In the genomic region with DNA sequence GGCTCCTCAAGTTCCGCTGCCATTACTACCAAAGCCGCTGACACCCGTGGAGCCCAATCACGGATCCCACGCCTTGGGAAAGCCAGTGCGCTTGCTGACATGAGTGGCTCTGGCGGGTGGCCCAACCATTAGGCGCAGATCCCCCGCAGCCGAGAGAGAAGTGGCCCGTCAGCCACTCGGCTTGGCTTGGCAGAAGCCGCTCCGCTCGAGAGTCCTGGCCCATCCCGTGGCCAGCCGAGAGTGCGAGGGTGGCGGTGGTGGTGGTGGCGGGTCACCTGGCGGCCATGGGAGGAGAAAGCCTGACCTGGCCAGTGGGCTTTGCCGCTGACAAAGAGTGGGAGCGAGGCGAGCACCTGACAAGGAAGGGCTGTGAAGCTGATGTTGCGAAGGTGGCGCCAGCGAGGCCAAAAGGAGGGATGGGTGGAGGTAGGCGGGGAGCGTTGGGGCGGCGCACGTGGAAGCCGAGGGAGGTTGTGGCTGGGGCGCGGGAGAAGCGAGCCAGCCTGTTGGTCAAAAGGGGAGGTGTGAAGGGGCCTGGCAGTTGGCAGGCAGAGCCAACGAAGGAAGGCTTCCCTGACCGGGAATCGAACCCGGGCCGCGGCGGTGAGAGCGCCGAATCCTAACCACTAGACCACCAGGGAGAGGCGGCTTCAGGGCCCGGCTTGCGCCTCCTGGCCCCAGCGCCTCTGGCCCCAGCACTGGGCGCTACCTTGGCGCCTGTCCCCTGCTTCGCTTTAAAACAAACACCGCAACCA, we compare ENCODE assay signal across 12 cellular contexts. TPM values are rescaled to one million over a fixed set of nuclear protein-coding genes. Genes with fewer than 3 reads are reported as not detected.
DNase-seq lines count a peak whose midpoint lies in the region; ATAC-seq, FAIRE-seq and TF ChIP-seq lines count a peak whose summit lies in the region.
"Not testable (repeated sequence)": the region's sequence is repeated elsewhere in the genome, so short reads cannot be mapped to it uniquely, and the experiment has no call there.
"Had no signal": no experiment of that assay in that cellular context is flagged by ENCODE, and none has a peak within 500 bp of the region (broad histone marks: within the 10 kb centered on the region; RNA-seq: fewer than 3 reads in every experiment).

No MANE protein-coding gene starts in this region.

- H2AK9ac ChIP-seq in IMR-90 (replicated peaks; ENCODE audit: low read depth, low read length, poor library complexity): not testable (repeated sequence)

- not testable (repeated sequence) for FAIRE-seq in HepG2 (lab: Jason Lieb, UNC)

- H3K4me1 ChIP-seq in IMR-90 (ENCODE audit: control insufficient read depth, insufficient read depth, low read length); HepG2 (ENCODE audit: insufficient read depth, low read length); upper lobe of right lung: not testable (repeated sequence)

- BruUV-seq in IMR-90 (replicated peaks; lab: Mats Ljungman, UMichigan); HepG2 (replicated peaks; lab: Mats Ljungman, UMichigan): not testable (repeated sequence)

- H3K27ac ChIP-seq in IMR-90 (ENCODE audit: insufficient read depth, low read length); HepG2 (ENCODE audit: extremely low read length, insufficient read depth, low read length); upper lobe of right lung: not testable (repeated sequence)

- H4K8ac ChIP-seq in IMR-90 (ENCODE audit: low read depth in 2 of 2, low read length in 2 of 2): not testable (repeated sequence)

- H3K4me2 ChIP-seq in IMR-90 (ENCODE audit: low read depth, low read length); HepG2 (ENCODE audit: low read depth, low read length): not testable (repeated sequence)

- not testable (repeated sequence) for H4K91ac ChIP-seq in IMR-90 (ENCODE audit: insufficient read depth, low read depth, low read length)

- POLR2A ChIA-PET in IMR-90 (lab: Charles Lee; ENCODE audit: unreplicated experiment); HepG2 (lab: Yijun Ruan, JAX): not testable (repeated sequence)

- H3K56ac ChIP-seq in IMR-90 (ENCODE audit: extremely low read depth, insufficient read depth, low read length): not testable (repeated sequence)

- not testable (repeated sequence) for H3K4me1 Mint-ChIP-seq in activated naive CD8-positive, alpha-beta T cell treated with anti-CD3 and anti-CD28 coated beads, Interleukin-2, amount 50 U/mL, for 24 hours

- in situ Hi-C loops in IMR-90 (cut with MboI; ENCODE audit: low sequenced_read_pairs); HepG2 (cut with HindIII; ENCODE audit: extremely low pct_ligation_motif_present, low pct_unique_long_range_greater_than_20kb): not testable (repeated sequence)

- TF ChIP-seq CTCF in IMR-90 (conservative IDR thresholded peaks at IDR 0.05; ENCODE audit: low read depth, low read length); HepG2 (CRISPR knock-in tag; IDR thresholded peaks at IDR 0.05); upper lobe of right lung (IDR thresholded peaks at IDR 0.05): not testable (repeated sequence)

- not testable (repeated sequence) for H3K14ac ChIP-seq in IMR-90 (replicated peaks; ENCODE audit: low read depth, low read length)

- not testable (repeated sequence) for TF ChIP-seq POLR2A in IMR-90 (IDR thresholded peaks at IDR 0.05; ENCODE audit: low read depth, low read length); HepG2 (IDR thresholded peaks at IDR 0.05; ENCODE audit: insufficient read depth in 1 of 2, low read depth in 2 of 2, low read length in 2 of 2)

- H3K4me3 ChIP-seq in IMR-90 (ENCODE audit: insufficient read depth, low read depth, low read length); HepG2 (replicated peaks in 1 of 3; ENCODE audit: insufficient read depth in 1 of 3, low read depth in 2 of 3, low read length in 3 of 3); upper lobe of right lung: not testable (repeated sequence)

- H3K18ac ChIP-seq in IMR-90 (ENCODE audit: low read depth, low read length): not testable (repeated sequence)

- H3K4ac ChIP-seq in IMR-90 (ENCODE audit: low read depth, low read length): not testable (repeated sequence)

- H3K79me1 ChIP-seq in IMR-90 (ENCODE audit: low read depth in 1 of 2, low read length in 2 of 2): not testable (repeated sequence)

- H2BK15ac ChIP-seq in IMR-90 (ENCODE audit: low read depth, low read length): not testable (repeated sequence)

- not testable (repeated sequence) for H3K4me3 Mint-ChIP-seq in activated naive CD8-positive, alpha-beta T cell treated with anti-CD3 and anti-CD28 coated beads, Interleukin-2, amount 50 U/mL, for 24 hours

- not testable (repeated sequence) for H3K9me3 ChIP-seq in IMR-90 (ENCODE audit: control insufficient read depth, insufficient read depth, low read length); HepG2 (ENCODE audit: low read length); upper lobe of right lung

- intact Hi-C loops in IMR-90 (cut with micrococcal nuclease); HepG2 (cut with micrococcal nuclease; ENCODE audit: unreplicated experiment); upper lobe of right lung (cut with DNase I): not testable (repeated sequence)

- not testable (repeated sequence) for H3K23ac ChIP-seq in IMR-90 (ENCODE audit: low read depth, low read length)

- H3K9me1 ChIP-seq in IMR-90 (ENCODE audit: insufficient read depth, low read length): not testable (repeated sequence)

- not testable (repeated sequence) for H3K27me3 Mint-ChIP-seq in activated naive CD8-positive, alpha-beta T cell treated with anti-CD3 and anti-CD28 coated beads, Interleukin-2, amount 50 U/mL, for 24 hours

- TF ChIP-seq EP300 in HepG2 (IDR thresholded peaks at IDR 0.05; ENCODE audit: low read depth in 2 of 2, low read length in 2 of 2); HepG2 (CRISPR knock-in tag; IDR thresholded peaks at IDR 0.05; ENCODE audit: borderline replicate concordance): not testable (repeated sequence)

- H2BK5ac ChIP-seq in IMR-90 (ENCODE audit: low read depth, low read length, poor library complexity, severe bottlenecking): not testable (repeated sequence)

- not testable (repeated sequence) for H4K5ac ChIP-seq in IMR-90 (ENCODE audit: low read depth, low read length)

- H3K36me3 Mint-ChIP-seq in activated naive CD8-positive, alpha-beta T cell treated with anti-CD3 and anti-CD28 coated beads, Interleukin-2, amount 50 U/mL, for 24 hours (ENCODE audit: low read depth): not testable (repeated sequence)

- not testable (repeated sequence) for DNase-seq in IMR-90; activated naive CD8-positive, alpha-beta T cell treated with anti-CD3 and anti-CD28 coated beads, Interleukin-2, amount 50 U/mL, for 24 hours; HepG2 (ENCODE audit: low spot score); upper lobe of right lung

- H3K27me3 ChIP-seq in IMR-90 (ENCODE audit: control insufficient read depth, insufficient read depth, low read length); HepG2 (ENCODE audit: control insufficient read depth in 1 of 2, insufficient read depth in 2 of 2, low read length in 2 of 2); upper lobe of right lung: not testable (repeated sequence)

- TF ChIP-seq RAD21 in IMR-90 (IDR thresholded peaks at IDR 0.05; ENCODE audit: low read length); HepG2 (CRISPR knock-in tag; IDR thresholded peaks at IDR 0.05): not testable (repeated sequence)

- not testable (repeated sequence) for H2AFZ ChIP-seq in IMR-90 (replicated peaks; ENCODE audit: low read length, poor library complexity); HepG2 (ENCODE audit: low read length)

- H3K9ac ChIP-seq in IMR-90 (ENCODE audit: low read depth, low read length); HepG2 (ENCODE audit: insufficient read depth, low read depth, low read length): not testable (repeated sequence)

- H3K79me2 ChIP-seq in HepG2 (ENCODE audit: insufficient read depth, low read length): not testable (repeated sequence)

- ATAC-seq in GM19025 (IDR thresholded peaks at IDR 0.05; ENCODE audit: low read depth, unreplicated experiment): peak; percentile 32
- peak; percentile 36 for ATAC-seq in GM21526 (IDR thresholded peaks at IDR 0.05; ENCODE audit: low FRiP score, unreplicated experiment)
- peak; percentile 37 for ATAC-seq in HG02763 (IDR thresholded peaks at IDR 0.05; ENCODE audit: unreplicated experiment)
- peak; percentile 57 for ATAC-seq in HG03135 (IDR thresholded peaks at IDR 0.05; ENCODE audit: unreplicated experiment)
- peak; percentile 82 for ATAC-seq in IMR-90 (ENCODE audit: low read depth)
- peak; percentile 33 for ATAC-seq in activated naive CD8-positive, alpha-beta T cell treated with anti-CD3 and anti-CD28 coated beads, Interleukin-2, amount 50 U/mL, for 24 hours
- peak; percentile 49 for ATAC-seq in HepG2
- peak; percentile 59 for ATAC-seq in upper lobe of right lung

- not testable (repeated sequence) for H2BK120ac ChIP-seq in IMR-90 (ENCODE audit: low read depth, low read length)

- H2AK5ac ChIP-seq in IMR-90 (ENCODE audit: low read depth, low read length): not testable (repeated sequence)

- not testable (repeated sequence) for H2BK20ac ChIP-seq in IMR-90 (ENCODE audit: low read depth, low read length)

- H3K9me3 Mint-ChIP-seq in activated naive CD8-positive, alpha-beta T cell treated with anti-CD3 and anti-CD28 coated beads, Interleukin-2, amount 50 U/mL, for 24 hours: not testable (repeated sequence)

- not testable (repeated sequence) for H3K36me3 ChIP-seq in IMR-90 (ENCODE audit: control insufficient read depth, insufficient read depth, low read length); HepG2 (replicated peaks in 1 of 2; ENCODE audit: control insufficient read depth in 1 of 2, insufficient read depth in 2 of 2, low read length in 2 of 2); upper lobe of right lung

- not testable (repeated sequence) for H4K20me1 ChIP-seq in IMR-90 (ENCODE audit: insufficient read depth, low read length); HepG2 (ENCODE audit: insufficient read depth, low read length)

- no CpG with 5 or more reads among the region's 53 CpGs for WGBS in IMR-90 (ENCODE audit: extremely low coverage in 2 of 2, insufficient read length in 1 of 2), 2 experiments
- no CpG with 5 or more reads among the region's 53 CpGs for WGBS in HepG2 (ENCODE audit: low lambda C conversion rate)

- dilution Hi-C loops in IMR-90 (cut with HindIII; ENCODE audit: low sequenced_read_pairs, unreplicated experiment): not testable (repeated sequence)

- CTCF ChIA-PET in IMR-90 (lab: Yijun Ruan, JAX); HepG2 (lab: Yijun Ruan, JAX; ENCODE audit: low intra/inter-chr PET ratio, low total read pairs): not testable (repeated sequence)

- not testable (repeated sequence) for H3K27ac Mint-ChIP-seq in activated naive CD8-positive, alpha-beta T cell treated with anti-CD3 and anti-CD28 coated beads, Interleukin-2, amount 50 U/mL, for 24 hours

RNA-seq across cellular contexts. Expression of a gene that starts 43.6 kb away (rescaled TPM):
- total RNA-seq in IMR-90 (2012; rRNA removed): 0.18 and 0.28 TPM in 2 replicates
- polyA plus RNA-seq in IMR-90 (2012; rRNA removed): 0.56 and 0.94 TPM in 2 replicates
- 0.21 and 0.48 TPM in 2 replicates for polyA plus RNA-seq in IMR-90 (2012; cell fraction: cytosol; rRNA removed)
- polyA plus RNA-seq in IMR-90 (2012; cell fraction: nucleus; rRNA removed; ENCODE audit: low replicate concordance): 0.03 and 0.57 TPM in 2 replicates
- total RNA-seq in HepG2 (2016; rRNA removed; fragmentation: Illumina TruSeq; extraction: Trizol): not detected in 2 replicates
- not detected in 2 replicates for total RNA-seq in HepG2 (2016; cell fraction: cytosol; rRNA removed; fragmentation: Illumina TruSeq; extraction: Trizol; ENCODE audit: low read depth)
- total RNA-seq in HepG2 (2016; cell fraction: insoluble cytoplasmic fraction; rRNA removed; fragmentation: Illumina TruSeq; extraction: Trizol): 0.04 TPM in 1 of 2 replicates, not detected in the other
- not detected in 2 replicates for total RNA-seq in HepG2 (2016; cell fraction: membrane; rRNA removed; fragmentation: Illumina TruSeq; extraction: Trizol)
- total RNA-seq in HepG2 (2016; cell fraction: nucleus; rRNA removed; fragmentation: Illumina TruSeq; extraction: Trizol): not detected in 2 replicates
- polyA plus RNA-seq in HepG2 (2011; rRNA removed): 0.31 and 0.44 TPM in 2 replicates
- polyA plus RNA-seq in HepG2 (2011; cell fraction: cytosol; rRNA removed): 0.28 and 8.4 TPM in 2 replicates
- polyA plus RNA-seq in HepG2 (2011; cell fraction: nucleus; rRNA removed): 0.08 and 0.09 TPM in 2 replicates
- polyA plus RNA-seq in HepG2 (2012): 0.39 TPM in 1 of 2 replicates, not detected in the other
- polyA plus RNA-seq in HepG2 (2016; cell fraction: cytosol; fragmentation: Illumina TruSeq; extraction: Trizol; ENCODE audit: low read depth): 0.09 TPM in 1 of 2 replicates, not detected in the other
- not detected in 2 replicates for polyA plus RNA-seq in HepG2 (2016; cell fraction: insoluble cytoplasmic fraction; fragmentation: Illumina TruSeq; extraction: Trizol; ENCODE audit: low read depth)
- 0.41 TPM in 1 of 2 replicates, not detected in the other for polyA plus RNA-seq in HepG2 (2016; cell fraction: membrane; fragmentation: Illumina TruSeq; extraction: Trizol; ENCODE audit: low read depth)
- not detected in 2 replicates for polyA plus RNA-seq in HepG2 (2016; cell fraction: nucleus; fragmentation: Illumina TruSeq; extraction: Trizol; ENCODE audit: insufficient read depth, low read depth)
- 0.48 and 2.3 TPM in 2 replicates for polyA minus RNA-seq in HepG2 (2011; rRNA and poly(A)+ RNA removed; ENCODE audit: low replicate concordance)
- not detected in 2 replicates for polyA minus RNA-seq in HepG2 (2011; cell fraction: cytosol; rRNA and poly(A)+ RNA removed)
- 0.13 TPM in 1 of 2 replicates, not detected in the other for polyA minus RNA-seq in HepG2 (2011; cell fraction: nucleus; rRNA and poly(A)+ RNA removed)
- 140 TPM for total RNA-seq in upper lobe of right lung
- total RNA-seq: Caco-2, epithelial cell of proximal tubule, MCF 10A, progenitor cell of endocrine pancreas had no signal

Comparison
In these comparisons a context has a peak if more than half of its experiments do, and no peak if none do; other contexts are left out.
1. ATAC-seq: peak in every context shown above with its lines; median percentile 82 in IMR-90; 59 in upper lobe of right lung; 57 in HG03135; 49 in HepG2; 37 in HG02763; 36 in GM21526; 33 in activated naive CD8-positive, alpha-beta T cell treated with anti-CD3 and anti-CD28 coated beads, Interleukin-2, amount 50 U/mL, for 24 hours; 32 in GM19025.
2. RNA of a gene that starts 43.6 kb away (total RNA-seq): 140 TPM in upper lobe of right lung (single experiment); 0.18 to 0.28 TPM in IMR-90 and 0.04 TPM in HepG2; every median in the first group is over 100 times any median in the second.